1 cellular context compared by ENCODE assay signal in the genomic region with DNA sequence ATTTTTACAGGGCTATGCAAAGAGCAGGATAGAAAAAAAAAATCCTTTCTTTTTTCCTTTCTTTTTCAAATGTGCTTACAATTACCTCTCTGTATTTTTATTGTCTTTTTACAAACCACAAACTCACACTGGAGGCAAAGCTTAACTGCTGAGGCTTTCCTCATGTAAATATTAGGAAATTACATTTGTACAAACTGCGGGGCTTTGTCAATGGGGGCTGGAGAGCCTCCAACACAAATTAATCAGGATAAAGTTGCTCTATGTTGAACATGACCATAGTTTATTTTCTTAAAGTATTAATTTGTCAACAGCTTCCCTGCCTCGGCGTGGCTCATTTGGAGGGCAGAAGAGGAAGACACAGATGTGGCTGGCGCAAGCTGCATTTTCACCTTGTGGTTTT.
TF ChIP-seq lines count a peak whose summit lies in the region.

No MANE protein-coding gene starts in this region.

TF ChIP-seq in HEK293, 187 proteins besides CTCF, POLR2A, EP300 and RAD21 (continued from another document and continues in another):
- TF ChIP-seq, protein P1, sequence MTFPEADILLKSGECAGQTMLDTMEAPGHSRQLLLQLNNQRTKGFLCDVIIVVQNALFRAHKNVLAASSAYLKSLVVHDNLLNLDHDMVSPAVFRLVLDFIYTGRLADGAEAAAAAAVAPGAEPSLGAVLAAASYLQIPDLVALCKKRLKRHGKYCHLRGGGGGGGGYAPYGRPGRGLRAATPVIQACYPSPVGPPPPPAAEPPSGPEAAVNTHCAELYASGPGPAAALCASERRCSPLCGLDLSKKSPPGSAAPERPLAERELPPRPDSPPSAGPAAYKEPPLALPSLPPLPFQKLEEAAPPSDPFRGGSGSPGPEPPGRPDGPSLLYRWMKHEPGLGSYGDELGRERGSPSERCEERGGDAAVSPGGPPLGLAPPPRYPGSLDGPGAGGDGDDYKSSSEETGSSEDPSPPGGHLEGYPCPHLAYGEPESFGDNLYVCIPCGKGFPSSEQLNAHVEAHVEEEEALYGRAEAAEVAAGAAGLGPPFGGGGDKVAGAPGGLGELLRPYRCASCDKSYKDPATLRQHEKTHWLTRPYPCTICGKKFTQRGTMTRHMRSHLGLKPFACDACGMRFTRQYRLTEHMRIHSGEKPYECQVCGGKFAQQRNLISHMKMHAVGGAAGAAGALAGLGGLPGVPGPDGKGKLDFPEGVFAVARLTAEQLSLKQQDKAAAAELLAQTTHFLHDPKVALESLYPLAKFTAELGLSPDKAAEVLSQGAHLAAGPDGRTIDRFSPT (tag by site-specific recombination; IDR thresholded peaks at IDR 0.05) = no peak
- TF ChIP-seq OVOL3 (tag by site-specific recombination; IDR thresholded peaks at IDR 0.05) (peak; percentile 45; the same call in 1 of the 2 replicates), ZNF133 (tag by site-specific recombination; IDR thresholded peaks at IDR 0.05) (no peak), SP3 (tag by site-specific recombination; IDR thresholded peaks at IDR 0.05) (no peak), WT1 (tag by site-specific recombination; IDR thresholded peaks at IDR 0.05) (peak; percentile 52; the same call in 1 of the 2 replicates), ZSCAN16 (tag by site-specific recombination; IDR thresholded peaks at IDR 0.05) (no peak), ZNF10 (tag by site-specific recombination; IDR thresholded peaks at IDR 0.05) (0 out of 2 replicates have a peak, but pooled peaks have one; percentile 15), GLI2 (tag by site-specific recombination; IDR thresholded peaks at IDR 0.05; ENCODE audit: borderline replicate concordance, low read depth) (0 out of 2 replicates have a peak, but pooled peaks have one; percentile 21), ZFP69B (tag by site-specific recombination; IDR thresholded peaks at IDR 0.05) (no peak), ZBTB7A (tag by site-specific recombination; IDR thresholded peaks at IDR 0.05; ENCODE audit: low read depth) (no peak), ZNF112 (tag by site-specific recombination; IDR thresholded peaks at IDR 0.05) (no peak), IKZF3 (tag by site-specific recombination; IDR thresholded peaks at IDR 0.05) (no peak), ZNF561 (tag by site-specific recombination; IDR thresholded peaks at IDR 0.05; ENCODE audit: borderline replicate concordance) (0 out of 2 replicates have a peak, but pooled peaks have one; percentile 49), ZNF202 (tag by site-specific recombination; IDR thresholded peaks at IDR 0.05; ENCODE audit: borderline replicate concordance) (no peak), ZNF223 (tag by site-specific recombination; IDR thresholded peaks at IDR 0.05) (no peak), ZNF843 (tag by site-specific recombination; IDR thresholded peaks at IDR 0.05) (no peak), ZNF23 (tag by site-specific recombination; IDR thresholded peaks at IDR 0.05; ENCODE audit: borderline replicate concordance) (no peak), ZBTB1 (tag by site-specific recombination; IDR thresholded peaks at IDR 0.05) (no peak), ZNF292 (tag by site-specific recombination; IDR thresholded peaks at IDR 0.05; ENCODE audit: borderline replicate concordance, low read depth) (no peak), KLF10 (tag by site-specific recombination; IDR thresholded peaks at IDR 0.05) (peak; percentile 56), ZIC2 (tag by site-specific recombination; IDR thresholded peaks at IDR 0.05) (no peak), ZBTB17 (tag by site-specific recombination; IDR thresholded peaks at IDR 0.05) (peak; percentile 49; the same call in 1 of the 2 replicates), MYNN (tag by site-specific recombination; IDR thresholded peaks at IDR 0.05; ENCODE audit: borderline replicate concordance) (no peak), ZNF366 (tag by site-specific recombination; conservative IDR thresholded peaks at IDR 0.05) (peak; percentile 39; the same call in 1 of the 2 replicates), FEZF1 (tag by site-specific recombination; IDR thresholded peaks at IDR 0.05) (peak; percentile 89)
- TF ChIP-seq, protein P2, sequence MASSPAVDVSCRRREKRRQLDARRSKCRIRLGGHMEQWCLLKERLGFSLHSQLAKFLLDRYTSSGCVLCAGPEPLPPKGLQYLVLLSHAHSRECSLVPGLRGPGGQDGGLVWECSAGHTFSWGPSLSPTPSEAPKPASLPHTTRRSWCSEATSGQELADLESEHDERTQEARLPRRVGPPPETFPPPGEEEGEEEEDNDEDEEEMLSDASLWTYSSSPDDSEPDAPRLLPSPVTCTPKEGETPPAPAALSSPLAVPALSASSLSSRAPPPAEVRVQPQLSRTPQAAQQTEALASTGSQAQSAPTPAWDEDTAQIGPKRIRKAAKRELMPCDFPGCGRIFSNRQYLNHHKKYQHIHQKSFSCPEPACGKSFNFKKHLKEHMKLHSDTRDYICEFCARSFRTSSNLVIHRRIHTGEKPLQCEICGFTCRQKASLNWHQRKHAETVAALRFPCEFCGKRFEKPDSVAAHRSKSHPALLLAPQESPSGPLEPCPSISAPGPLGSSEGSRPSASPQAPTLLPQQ (tag by site-specific recombination; IDR thresholded peaks at IDR 0.05) = no peak
- TF ChIP-seq, protein P3, sequence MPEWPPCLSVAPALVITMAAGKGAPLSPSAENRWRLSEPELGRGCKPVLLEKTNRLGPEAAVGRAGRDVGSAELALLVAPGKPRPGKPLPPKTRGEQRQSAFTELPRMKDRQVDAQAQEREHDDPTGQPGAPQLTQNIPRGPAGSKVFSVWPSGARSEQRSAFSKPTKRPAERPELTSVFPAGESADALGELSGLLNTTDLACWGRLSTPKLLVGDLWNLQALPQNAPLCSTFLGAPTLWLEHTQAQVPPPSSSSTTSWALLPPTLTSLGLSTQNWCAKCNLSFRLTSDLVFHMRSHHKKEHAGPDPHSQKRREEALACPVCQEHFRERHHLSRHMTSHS (tag by site-specific recombination; IDR thresholded peaks at IDR 0.05) = no peak
- TF ChIP-seq, protein P4, sequence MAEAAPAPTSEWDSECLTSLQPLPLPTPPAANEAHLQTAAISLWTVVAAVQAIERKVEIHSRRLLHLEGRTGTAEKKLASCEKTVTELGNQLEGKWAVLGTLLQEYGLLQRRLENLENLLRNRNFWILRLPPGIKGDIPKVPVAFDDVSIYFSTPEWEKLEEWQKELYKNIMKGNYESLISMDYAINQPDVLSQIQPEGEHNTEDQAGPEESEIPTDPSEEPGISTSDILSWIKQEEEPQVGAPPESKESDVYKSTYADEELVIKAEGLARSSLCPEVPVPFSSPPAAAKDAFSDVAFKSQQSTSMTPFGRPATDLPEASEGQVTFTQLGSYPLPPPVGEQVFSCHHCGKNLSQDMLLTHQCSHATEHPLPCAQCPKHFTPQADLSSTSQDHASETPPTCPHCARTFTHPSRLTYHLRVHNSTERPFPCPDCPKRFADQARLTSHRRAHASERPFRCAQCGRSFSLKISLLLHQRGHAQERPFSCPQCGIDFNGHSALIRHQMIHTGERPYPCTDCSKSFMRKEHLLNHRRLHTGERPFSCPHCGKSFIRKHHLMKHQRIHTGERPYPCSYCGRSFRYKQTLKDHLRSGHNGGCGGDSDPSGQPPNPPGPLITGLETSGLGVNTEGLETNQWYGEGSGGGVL (tag by site-specific recombination; IDR thresholded peaks at IDR 0.05) = no peak
- TF ChIP-seq, protein P5, sequence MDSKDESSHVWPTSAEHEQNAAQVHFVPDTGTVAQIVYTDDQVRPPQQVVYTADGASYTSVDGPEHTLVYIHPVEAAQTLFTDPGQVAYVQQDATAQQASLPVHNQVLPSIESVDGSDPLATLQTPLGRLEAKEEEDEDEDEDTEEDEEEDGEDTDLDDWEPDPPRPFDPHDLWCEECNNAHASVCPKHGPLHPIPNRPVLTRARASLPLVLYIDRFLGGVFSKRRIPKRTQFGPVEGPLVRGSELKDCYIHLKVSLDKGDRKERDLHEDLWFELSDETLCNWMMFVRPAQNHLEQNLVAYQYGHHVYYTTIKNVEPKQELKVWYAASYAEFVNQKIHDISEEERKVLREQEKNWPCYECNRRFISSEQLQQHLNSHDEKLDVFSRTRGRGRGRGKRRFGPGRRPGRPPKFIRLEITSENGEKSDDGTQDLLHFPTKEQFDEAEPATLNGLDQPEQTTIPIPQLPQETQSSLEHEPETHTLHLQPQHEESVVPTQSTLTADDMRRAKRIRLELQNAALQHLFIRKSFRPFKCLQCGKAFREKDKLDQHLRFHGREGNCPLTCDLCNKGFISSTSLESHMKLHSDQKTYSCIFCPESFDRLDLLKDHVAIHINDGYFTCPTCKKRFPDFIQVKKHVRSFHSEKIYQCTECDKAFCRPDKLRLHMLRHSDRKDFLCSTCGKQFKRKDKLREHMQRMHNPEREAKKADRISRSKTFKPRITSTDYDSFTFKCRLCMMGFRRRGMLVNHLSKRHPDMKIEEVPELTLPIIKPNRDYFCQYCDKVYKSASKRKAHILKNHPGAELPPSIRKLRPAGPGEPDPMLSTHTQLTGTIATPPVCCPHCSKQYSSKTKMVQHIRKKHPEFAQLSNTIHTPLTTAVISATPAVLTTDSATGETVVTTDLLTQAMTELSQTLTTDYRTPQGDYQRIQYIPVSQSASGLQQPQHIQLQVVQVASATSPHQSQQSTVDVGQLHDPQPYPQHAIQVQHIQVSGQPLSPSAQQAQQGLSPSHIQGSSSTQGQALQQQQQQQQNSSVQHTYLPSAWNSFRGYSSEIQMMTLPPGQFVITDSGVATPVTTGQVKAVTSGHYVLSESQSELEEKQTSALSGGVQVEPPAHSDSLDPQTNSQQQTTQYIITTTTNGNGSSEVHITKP (tag by site-specific recombination; IDR thresholded peaks at IDR 0.05) = peak; percentile 33
- TF ChIP-seq, protein P6, sequence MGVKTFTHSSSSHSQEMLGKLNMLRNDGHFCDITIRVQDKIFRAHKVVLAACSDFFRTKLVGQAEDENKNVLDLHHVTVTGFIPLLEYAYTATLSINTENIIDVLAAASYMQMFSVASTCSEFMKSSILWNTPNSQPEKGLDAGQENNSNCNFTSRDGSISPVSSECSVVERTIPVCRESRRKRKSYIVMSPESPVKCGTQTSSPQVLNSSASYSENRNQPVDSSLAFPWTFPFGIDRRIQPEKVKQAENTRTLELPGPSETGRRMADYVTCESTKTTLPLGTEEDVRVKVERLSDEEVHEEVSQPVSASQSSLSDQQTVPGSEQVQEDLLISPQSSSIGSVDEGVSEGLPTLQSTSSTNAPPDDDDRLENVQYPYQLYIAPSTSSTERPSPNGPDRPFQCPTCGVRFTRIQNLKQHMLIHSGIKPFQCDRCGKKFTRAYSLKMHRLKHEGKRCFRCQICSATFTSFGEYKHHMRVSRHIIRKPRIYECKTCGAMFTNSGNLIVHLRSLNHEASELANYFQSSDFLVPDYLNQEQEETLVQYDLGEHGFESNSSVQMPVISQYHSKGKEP (tag by site-specific recombination; IDR thresholded peaks at IDR 0.05) = peak; percentile 84
- TF ChIP-seq, protein P7, sequence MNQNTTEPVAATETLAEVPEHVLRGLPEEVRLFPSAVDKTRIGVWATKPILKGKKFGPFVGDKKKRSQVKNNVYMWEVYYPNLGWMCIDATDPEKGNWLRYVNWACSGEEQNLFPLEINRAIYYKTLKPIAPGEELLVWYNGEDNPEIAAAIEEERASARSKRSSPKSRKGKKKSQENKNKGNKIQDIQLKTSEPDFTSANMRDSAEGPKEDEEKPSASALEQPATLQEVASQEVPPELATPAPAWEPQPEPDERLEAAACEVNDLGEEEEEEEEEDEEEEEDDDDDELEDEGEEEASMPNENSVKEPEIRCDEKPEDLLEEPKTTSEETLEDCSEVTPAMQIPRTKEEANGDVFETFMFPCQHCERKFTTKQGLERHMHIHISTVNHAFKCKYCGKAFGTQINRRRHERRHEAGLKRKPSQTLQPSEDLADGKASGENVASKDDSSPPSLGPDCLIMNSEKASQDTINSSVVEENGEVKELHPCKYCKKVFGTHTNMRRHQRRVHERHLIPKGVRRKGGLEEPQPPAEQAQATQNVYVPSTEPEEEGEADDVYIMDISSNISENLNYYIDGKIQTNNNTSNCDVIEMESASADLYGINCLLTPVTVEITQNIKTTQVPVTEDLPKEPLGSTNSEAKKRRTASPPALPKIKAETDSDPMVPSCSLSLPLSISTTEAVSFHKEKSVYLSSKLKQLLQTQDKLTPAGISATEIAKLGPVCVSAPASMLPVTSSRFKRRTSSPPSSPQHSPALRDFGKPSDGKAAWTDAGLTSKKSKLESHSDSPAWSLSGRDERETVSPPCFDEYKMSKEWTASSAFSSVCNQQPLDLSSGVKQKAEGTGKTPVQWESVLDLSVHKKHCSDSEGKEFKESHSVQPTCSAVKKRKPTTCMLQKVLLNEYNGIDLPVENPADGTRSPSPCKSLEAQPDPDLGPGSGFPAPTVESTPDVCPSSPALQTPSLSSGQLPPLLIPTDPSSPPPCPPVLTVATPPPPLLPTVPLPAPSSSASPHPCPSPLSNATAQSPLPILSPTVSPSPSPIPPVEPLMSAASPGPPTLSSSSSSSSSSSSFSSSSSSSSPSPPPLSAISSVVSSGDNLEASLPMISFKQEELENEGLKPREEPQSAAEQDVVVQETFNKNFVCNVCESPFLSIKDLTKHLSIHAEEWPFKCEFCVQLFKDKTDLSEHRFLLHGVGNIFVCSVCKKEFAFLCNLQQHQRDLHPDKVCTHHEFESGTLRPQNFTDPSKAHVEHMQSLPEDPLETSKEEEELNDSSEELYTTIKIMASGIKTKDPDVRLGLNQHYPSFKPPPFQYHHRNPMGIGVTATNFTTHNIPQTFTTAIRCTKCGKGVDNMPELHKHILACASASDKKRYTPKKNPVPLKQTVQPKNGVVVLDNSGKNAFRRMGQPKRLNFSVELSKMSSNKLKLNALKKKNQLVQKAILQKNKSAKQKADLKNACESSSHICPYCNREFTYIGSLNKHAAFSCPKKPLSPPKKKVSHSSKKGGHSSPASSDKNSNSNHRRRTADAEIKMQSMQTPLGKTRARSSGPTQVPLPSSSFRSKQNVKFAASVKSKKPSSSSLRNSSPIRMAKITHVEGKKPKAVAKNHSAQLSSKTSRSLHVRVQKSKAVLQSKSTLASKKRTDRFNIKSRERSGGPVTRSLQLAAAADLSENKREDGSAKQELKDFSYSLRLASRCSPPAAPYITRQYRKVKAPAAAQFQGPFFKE (tag by site-specific recombination; IDR thresholded peaks at IDR 0.05; ENCODE audit: borderline replicate concordance) = no peak
- TF ChIP-seq, protein P8, sequence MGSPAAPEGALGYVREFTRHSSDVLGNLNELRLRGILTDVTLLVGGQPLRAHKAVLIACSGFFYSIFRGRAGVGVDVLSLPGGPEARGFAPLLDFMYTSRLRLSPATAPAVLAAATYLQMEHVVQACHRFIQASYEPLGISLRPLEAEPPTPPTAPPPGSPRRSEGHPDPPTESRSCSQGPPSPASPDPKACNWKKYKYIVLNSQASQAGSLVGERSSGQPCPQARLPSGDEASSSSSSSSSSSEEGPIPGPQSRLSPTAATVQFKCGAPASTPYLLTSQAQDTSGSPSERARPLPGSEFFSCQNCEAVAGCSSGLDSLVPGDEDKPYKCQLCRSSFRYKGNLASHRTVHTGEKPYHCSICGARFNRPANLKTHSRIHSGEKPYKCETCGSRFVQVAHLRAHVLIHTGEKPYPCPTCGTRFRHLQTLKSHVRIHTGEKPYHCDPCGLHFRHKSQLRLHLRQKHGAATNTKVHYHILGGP (tag by site-specific recombination; IDR thresholded peaks at IDR 0.05) = no peak
- TF ChIP-seq, protein P9, sequence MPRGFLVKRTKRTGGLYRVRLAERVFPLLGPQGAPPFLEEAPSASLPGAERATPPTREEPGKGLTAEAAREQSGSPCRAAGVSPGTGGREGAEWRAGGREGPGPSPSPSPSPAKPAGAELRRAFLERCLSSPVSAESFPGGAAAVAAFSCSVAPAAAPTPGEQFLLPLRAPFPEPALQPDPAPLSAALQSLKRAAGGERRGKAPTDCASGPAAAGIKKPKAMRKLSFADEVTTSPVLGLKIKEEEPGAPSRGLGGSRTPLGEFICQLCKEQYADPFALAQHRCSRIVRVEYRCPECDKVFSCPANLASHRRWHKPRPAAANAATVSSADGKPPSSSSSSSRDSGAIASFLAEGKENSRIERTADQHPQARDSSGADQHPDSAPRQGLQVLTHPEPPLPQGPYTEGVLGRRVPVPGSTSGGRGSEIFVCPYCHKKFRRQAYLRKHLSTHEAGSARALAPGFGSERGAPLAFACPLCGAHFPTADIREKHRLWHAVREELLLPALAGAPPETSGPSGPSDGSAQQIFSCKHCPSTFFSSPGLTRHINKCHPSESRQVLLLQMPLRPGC (tag by site-specific recombination; IDR thresholded peaks at IDR 0.05) = peak; percentile 68
